Comparison of ENCODE assay signal across 19 cellular contexts in the genomic region with DNA sequence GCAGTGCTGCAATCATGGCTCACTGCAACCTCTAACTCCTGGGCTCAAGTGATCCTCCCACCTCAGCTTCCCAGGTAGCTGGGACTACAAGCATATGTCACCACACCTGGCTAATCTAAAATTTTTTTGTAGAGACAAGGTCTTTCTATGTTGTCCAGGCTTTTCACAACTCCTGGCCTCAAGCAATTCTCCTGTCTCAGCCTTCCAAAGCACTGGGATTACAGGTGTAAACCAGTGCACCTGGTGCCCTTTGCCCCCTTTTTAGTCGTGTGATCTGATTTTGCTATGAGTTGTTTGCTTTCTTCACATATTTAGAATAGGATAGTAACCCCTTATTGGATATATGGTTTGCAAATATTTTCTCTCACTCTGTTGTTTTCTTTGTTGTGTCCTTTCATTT. TPM values are rescaled to one million over a fixed set of nuclear protein-coding genes. Genes with fewer than 3 reads are reported as not detected.
DNase-seq lines count a peak whose midpoint lies in the region; ATAC-seq, FAIRE-seq and TF ChIP-seq lines count a peak whose summit lies in the region.
"Had no signal": no experiment of that assay in that cellular context is flagged by ENCODE, and none has a peak within 500 bp of the region (broad histone marks: within the 10 kb centered on the region; RNA-seq: fewer than 3 reads in every experiment).

No MANE protein-coding gene starts in this region.

- peak overlapping the region; percentile 69 for H3K4me3 Mint-ChIP-seq in CD4-positive, alpha-beta T cell
- H3K4me3 Mint-ChIP-seq in activated B cell treated with CpG ODN at 0.5 μM for 24 hours = no peak overlapping the region
- peak overlapping the region in 8 of 10 donors; percentile 39 to 99 (median 60) for H3K4me3 Mint-ChIP-seq in naive thymus-derived CD8-positive, alpha-beta T cell
- H3K4me3 Mint-ChIP-seq in neural progenitor cell = no peak overlapping the region

- no peak for FAIRE-seq in HTR-8/SVneo (lab: Jason Lieb, UNC)

- no peak overlapping the region for H2AFZ ChIP-seq in neural progenitor cell (replicated peaks)

- H3K79me2 ChIP-seq in neural progenitor cell (ENCODE audit: low read depth) = peaks cover 31% of the 10 kb centered on the region

- H3K9ac ChIP-seq in neural progenitor cell = no peak overlapping the region

- H3K4me1 ChIP-seq in neural progenitor cell = peaks cover 6% of the 10 kb centered on the region

- no peak overlapping the region for H3K27ac ChIP-seq in CD4-positive, alpha-beta T cell (ENCODE audit: low read depth, low read length)
- H3K27ac ChIP-seq in neural progenitor cell = no peak overlapping the region
- H3K27ac ChIP-seq: cardiac muscle cell, tibial nerve had no signal

- intact Hi-C loops in CD4-positive, alpha-beta T cell (cut with DNase I, micrococcal nuclease) = loop anchor here in 1 of 2 experiments (1.0 to 10.0 kb wide), 2 partner anchors 135 to 496 kb away; partner anchors contain the start of gene B4GALNT3
- intact Hi-C loops in activated B cell treated with CpG ODN at 0.5 μM for 24 hours (cut with micrococcal nuclease) = loop anchor here (2.0 to 5.0 kb wide), 2 partner anchors 141 to 740 kb away; partner anchors contain the start of gene ADIPOR2

- no peaks in the 10 kb centered on the region for H4K20me1 ChIP-seq in neural progenitor cell (ENCODE audit: low read depth)

- H3K4me1 Mint-ChIP-seq in CD4-positive, alpha-beta T cell (ENCODE audit: low read depth) = peaks cover 27% of the 10 kb centered on the region
- H3K4me1 Mint-ChIP-seq in activated B cell treated with CpG ODN at 0.5 μM for 24 hours (peaks cover 21% of the 10 kb centered on the region), neural progenitor cell (peaks cover 18% of the 10 kb centered on the region)
- peaks cover 15 to 23% (median 22%) of the 10 kb centered on the region in 4 donors for H3K4me1 Mint-ChIP-seq in naive thymus-derived CD8-positive, alpha-beta T cell

- no peaks in the 10 kb centered on the region for H3K36me3 ChIP-seq in neural progenitor cell
- H3K36me3 ChIP-seq: BE2C, cardiac muscle cell, tibial nerve had no signal

- no peak for TF ChIP-seq CTCF in CD4-positive, alpha-beta T cell (IDR thresholded peaks at IDR 0.05)
- TF ChIP-seq CTCF in activated B cell treated with CpG ODN at 0.5 μM for 24 hours (IDR thresholded peaks at IDR 0.05) (no peak), neural progenitor cell (IDR thresholded peaks at IDR 0.05) (no peak)

- H3K36me3 Mint-ChIP-seq in CD4-positive, alpha-beta T cell (ENCODE audit: low read depth) = peaks cover 14% of the 10 kb centered on the region
- H3K36me3 Mint-ChIP-seq in activated B cell treated with CpG ODN at 0.5 μM for 24 hours (ENCODE audit: low read depth) (peaks cover 13% of the 10 kb centered on the region), neural progenitor cell (peaks cover 1% of the 10 kb centered on the region)
- peaks cover 0 to 5% (median 0%) of the 10 kb centered on the region in 3 donors for H3K36me3 Mint-ChIP-seq in naive thymus-derived CD8-positive, alpha-beta T cell

- no peaks in the 10 kb centered on the region for H3K9me3 ChIP-seq in CD4-positive, alpha-beta T cell (ENCODE audit: control insufficient read depth, low read length)
- no peaks in the 10 kb centered on the region for H3K9me3 ChIP-seq in neural progenitor cell (ENCODE audit: low read depth)
- H3K9me3 ChIP-seq: BE2C, tibial nerve had no signal

- no peak for ATAC-seq in CD4-positive, alpha-beta T cell (ENCODE audit: poor library complexity)
- ATAC-seq in activated B cell treated with CpG ODN at 0.5 μM for 24 hours (ENCODE audit: low read depth) = no peak
- ATAC-seq in naive thymus-derived CD8-positive, alpha-beta T cell = no peak
- ATAC-seq in HG03280 (IDR thresholded peaks at IDR 0.05; ENCODE audit: unreplicated experiment) = no peak
- ATAC-seq: Right ventricle myocardium inferior had no signal

- H3K4me2 ChIP-seq in neural progenitor cell = no peak overlapping the region

- peak overlapping the region; percentile 49 for H3K27ac Mint-ChIP-seq in CD4-positive, alpha-beta T cell
- H3K27ac Mint-ChIP-seq in activated B cell treated with CpG ODN at 0.5 μM for 24 hours (peak overlapping the region; percentile 9), neural progenitor cell (no peak overlapping the region)
- H3K27ac Mint-ChIP-seq in naive thymus-derived CD8-positive, alpha-beta T cell = peak overlapping the region in 6 of 10 donors; percentile 5 to 87 (median 49)
- H3K27ac Mint-ChIP-seq: nephron progenitor cell had no signal

- H3K27me3 ChIP-seq in CD4-positive, alpha-beta T cell (ENCODE audit: control insufficient read depth, insufficient read depth, low read length) = no peaks in the 10 kb centered on the region
- no peaks in the 10 kb centered on the region for H3K27me3 ChIP-seq in neural progenitor cell
- H3K27me3 ChIP-seq: BE2C, cardiac muscle cell, tibial nerve had no signal

- H3K9me3 Mint-ChIP-seq in CD4-positive, alpha-beta T cell = no peaks in the 10 kb centered on the region
- H3K9me3 Mint-ChIP-seq in activated B cell treated with CpG ODN at 0.5 μM for 24 hours = no peaks in the 10 kb centered on the region
- H3K9me3 Mint-ChIP-seq in naive thymus-derived CD8-positive, alpha-beta T cell = no peaks in the 10 kb centered on the region
- H3K9me3 Mint-ChIP-seq in neural progenitor cell = no peaks in the 10 kb centered on the region
- H3K9me3 Mint-ChIP-seq: nephron progenitor cell had no signal

- H3K27me3 Mint-ChIP-seq in CD4-positive, alpha-beta T cell = no peaks in the 10 kb centered on the region
- H3K27me3 Mint-ChIP-seq in activated B cell treated with CpG ODN at 0.5 μM for 24 hours (no peaks in the 10 kb centered on the region), neural progenitor cell (ENCODE audit: insufficient read depth, low read depth) (peaks cover 9% of the 10 kb centered on the region)
- H3K27me3 Mint-ChIP-seq in naive thymus-derived CD8-positive, alpha-beta T cell = no peaks in the 10 kb centered on the region

- CTCF ChIA-PET in CD4-positive, alpha-beta T cell (lab: Charles Lee) = no interaction called here
- CTCF ChIA-PET in activated B cell treated with CpG ODN at 0.5 μM for 24 hours (lab: Charles Lee) = interaction anchor here (1.5 kb wide), 1 partner anchor 135 kb away, joined by 6 read pairs; no protein-coding TSS in a partner anchor

- H3F3A ChIP-seq in neural progenitor cell (ENCODE audit: low read depth) = peaks cover 33% of the 10 kb centered on the region

- DNase-seq in CD4-positive, alpha-beta T cell = no peak
- peak; percentile 25 for DNase-seq in COLO668 (lab: John Stamatoyannopoulos, UW; ENCODE audit: unreplicated experiment)
- DNase-seq in activated B cell treated with CpG ODN at 0.5 μM for 24 hours = no peak
- DNase-seq in naive thymus-derived CD8-positive, alpha-beta T cell = no peak
- no peak for DNase-seq in HTR-8/SVneo (ENCODE audit: insufficient read length, low spot score)
- DNase-seq in neural progenitor cell (ENCODE audit: low spot score) = no peak
- DNase-seq: activated CD8-positive, alpha-beta memory T cell treated with anti-CD3 and anti-CD28 coated beads, Interleukin-2, amount 50 U/mL, for 48 hours; BE2C; GOT3; Karpas-422; NCI-H1694; NCI-H345; nephron progenitor cell; stimulated activated naive CD4-positive, alpha-beta T cell had no signal

- POLR2A ChIA-PET in CD4-positive, alpha-beta T cell (lab: Charles Lee) = interaction anchor here (0.8 to 1.2 kb wide), 2 partner anchors 39 to 90 kb away, joined by 3 to 4 read pairs; no protein-coding TSS in a partner anchor
- POLR2A ChIA-PET in activated B cell treated with CpG ODN at 0.5 μM for 24 hours (lab: Charles Lee) = no interaction called here
- POLR2A ChIA-PET in naive thymus-derived CD8-positive, alpha-beta T cell (lab: Charles Lee) = no interaction called here

- no peak overlapping the region for H3K4me3 ChIP-seq in neural progenitor cell
- H3K4me3 ChIP-seq: cardiac muscle cell, lung, tibial nerve had no signal

RNA-seq across cellular contexts. Expression of gene RAD52, which starts 1.7 kb away (rescaled TPM):
- 1 to 10 TPM; 7.0 to 8.1 TPM for total RNA-seq in CD4-positive, alpha-beta T cell
- total RNA-seq in activated B cell treated with CpG ODN at 0.5 μM for 24 hours (15.0 and 15.2 TPM in 2 replicates), neural progenitor cell (ENCODE audit: low replicate concordance) (30.6 and 43.4 TPM in 2 replicates)
- total RNA-seq in naive thymus-derived CD8-positive, alpha-beta T cell = 10 to 100 TPM; 28.9 to 30.0 TPM
- 1 to 10 TPM; 2.1 to 4.9 (median 3.4) TPM for polyA plus RNA-seq in naive thymus-derived CD8-positive, alpha-beta T cell

RNA-seq across cellular contexts. Expression of gene ERC1, which starts 39.9 kb away (rescaled TPM):
- total RNA-seq in CD4-positive, alpha-beta T cell = 10 to 100 TPM; 40.1 to 49.6 TPM
- 51.1 and 57.0 TPM in 2 replicates for total RNA-seq in activated B cell treated with CpG ODN at 0.5 μM for 24 hours
- 10 to 100 TPM; 44.1 to 51.9 TPM for total RNA-seq in naive thymus-derived CD8-positive, alpha-beta T cell
- 10 to 100 TPM; 14.0 to 22.5 (median 14.3) TPM for polyA plus RNA-seq in naive thymus-derived CD8-positive, alpha-beta T cell
- 17.5 and 27.5 TPM in 2 replicates for total RNA-seq in neural progenitor cell (ENCODE audit: low replicate concordance)

Comparison
In these comparisons a context has a peak if more than half of its experiments do, and no peak if none do; other contexts are left out.
1. H3K4me3 Mint-ChIP-seq: peak in CD4-positive, alpha-beta T cell (single experiment) and naive thymus-derived CD8-positive, alpha-beta T cell (8 of 10); none in activated B cell treated with CpG ODN at 0.5 μM for 24 hours (single experiment) and neural progenitor cell (single experiment).